In the genomic region with DNA sequence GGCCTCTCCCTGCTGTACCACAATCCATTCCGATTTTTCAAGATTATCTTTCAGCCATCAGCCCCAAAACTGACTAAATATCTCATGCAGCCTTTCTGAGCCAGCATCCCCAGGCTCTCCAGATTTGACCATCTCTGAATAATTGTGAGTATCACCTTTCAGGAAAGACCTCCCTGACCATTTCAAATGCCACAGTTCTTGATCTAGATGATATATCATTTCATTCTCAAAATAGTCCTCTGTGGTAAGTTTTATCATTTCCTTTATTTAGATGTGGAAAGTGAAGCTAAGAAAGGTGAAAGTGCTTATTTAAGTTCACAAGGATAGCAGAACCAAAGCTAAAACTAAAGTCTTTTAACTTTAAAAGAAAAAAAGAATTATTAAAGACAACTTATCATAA, we compare ENCODE assay signal across 36 cellular contexts.
"Had no signal": no experiment of that assay in that cellular context is flagged by ENCODE, and none has a peak within 500 bp of the region (broad histone marks: within the 10 kb centered on the region; RNA-seq: fewer than 3 reads in every experiment).

No MANE protein-coding gene starts in this region.

- H3K4me3 ChIP-seq: ascending aorta, body of pancreas, breast epithelium had no signal

- H3K27me3 Mint-ChIP-seq: activated CD4-positive, alpha-beta memory T cell treated with anti-CD3 and anti-CD28 coated beads for 36 hours; activated CD4-positive, alpha-beta T cell treated with anti-CD3 and anti-CD28 coated beads, Interleukin-2, amount 10 ng/mL, durations not matched to agents 24 days and 14 days; activated naive CD8-positive, alpha-beta T cell treated with anti-CD3 and anti-CD28 coated beads for 36 hours had no signal

- H3K27me3 ChIP-seq: ascending aorta, body of pancreas, brain microvascular endothelial cell, breast epithelium had no signal

- H3K9me3 ChIP-seq: ascending aorta, body of pancreas, breast epithelium had no signal

- H3K27ac ChIP-seq: ascending aorta, body of pancreas, brain microvascular endothelial cell, breast epithelium, VCaP had no signal

- ATAC-seq: activated CD8-positive, alpha-beta T cell treated with anti-CD3 and anti-CD28 coated beads for 36 hours; activated naive CD4-positive, alpha-beta T cell treated with anti-CD3 and anti-CD28 coated beads, Interleukin-2, amount 50 U/mL, for 72 hours; activated T-cell treated with anti-CD3 and anti-CD28 coated beads, Interleukin-2, amount 50 U/mL, for 4 hours; activated T-cell treated with anti-CD3 and anti-CD28 coated beads, Interleukin-2, amount 50 U/mL, for 72 hours; activated T-helper 17 cell treated with anti-CD3 and anti-CD28 coated beads, Interleukin-2, amount 50 U/mL, for 72 hours; body of pancreas had no signal

- H3K4me3 Mint-ChIP-seq: activated B cell treated with CpG ODN at 0.5 μM for 24 hours; activated CD4-positive, alpha-beta memory T cell treated with anti-CD3 and anti-CD28 coated beads for 36 hours; activated CD4-positive, alpha-beta T cell treated with anti-CD3 and anti-CD28 coated beads, Interleukin-2, amount 10 ng/mL, durations not matched to agents 24 days and 14 days; activated CD8-positive, alpha-beta T cell treated with anti-CD3 and anti-CD28 coated beads for 36 hours; activated naive CD4-positive, alpha-beta T cell treated with anti-CD3 and anti-CD28 coated beads for 36 hours; activated naive CD8-positive, alpha-beta T cell treated with anti-CD3 and anti-CD28 coated beads for 36 hours; activated T-cell treated with anti-CD3 and anti-CD28 coated beads, Interleukin-2, amount 50 U/mL, for 4 hours; activated T-cell treated with anti-CD3 and anti-CD28 coated beads, Interleukin-2, amount 50 U/mL, for 72 hours; activated T-helper 1 cell treated with anti-CD3 and anti-CD28 coated beads, Interleukin-12 subunit alpha, Interleukin-12 subunit beta, Interleukin-2, Interleukin-4 antibody, amounts not matched to agents 30 ng/mL and 10 ng/mL and 1 ng/mL, durations not matched to agents 14 hours and 24 hours and 36 hours; activated T-helper 17 cell treated with anti-CD3 and anti-CD28 coated beads, Interleukin-2, amount 50 U/mL, for 72 hours; T-helper 1 cell treated with Interleukin-12 subunit alpha and Interleukin-12 subunit beta and Interleukin-4 antibody, amounts not matched to agents 30 μg/mL and 1 μg/mL, for 36 hours; T-helper 2 cell treated with Interferon-gamma antibody and Interleukin-4, amounts not matched to agents 5 μg/mL and 100 μg/mL, for 36 hours had no signal

- H3K4me1 Mint-ChIP-seq: activated T-helper 17 cell treated with anti-CD3 and anti-CD28 coated beads, Interleukin-2, amount 50 U/mL, for 72 hours had no signal

- FAIRE-seq: TTC549 had no signal

- H3K4me1 ChIP-seq: ascending aorta, body of pancreas, breast epithelium had no signal

- H3K27ac Mint-ChIP-seq: activated B cell treated with CpG ODN at 0.5 μM for 24 hours; activated CD4-positive, alpha-beta memory T cell treated with anti-CD3 and anti-CD28 coated beads for 36 hours; activated CD4-positive, alpha-beta T cell treated with anti-CD3 and anti-CD28 coated beads, Interleukin-2, amount 10 ng/mL, durations not matched to agents 24 days and 14 days; activated CD8-positive, alpha-beta T cell treated with anti-CD3 and anti-CD28 coated beads for 36 hours; activated naive CD4-positive, alpha-beta T cell treated with anti-CD3 and anti-CD28 coated beads for 36 hours; activated naive CD4-positive, alpha-beta T cell treated with anti-CD3 and anti-CD28 coated beads, Interleukin-2, amount 50 U/mL, for 72 hours; activated naive CD8-positive, alpha-beta T cell treated with anti-CD3 and anti-CD28 coated beads for 36 hours; activated T-cell treated with anti-CD3 and anti-CD28 coated beads, Interleukin-2, amount 50 U/mL, for 72 hours; activated T-helper 1 cell treated with anti-CD3 and anti-CD28 coated beads, Interleukin-12 subunit alpha, Interleukin-12 subunit beta, Interleukin-2, Interleukin-4 antibody, amounts not matched to agents 30 ng/mL and 10 ng/mL and 1 ng/mL, durations not matched to agents 14 hours and 24 hours and 36 hours; activated T-helper 17 cell treated with anti-CD3 and anti-CD28 coated beads, Interleukin-2, amount 50 U/mL, for 72 hours; T-helper 1 cell treated with Interleukin-12 subunit alpha and Interleukin-12 subunit beta and Interleukin-4 antibody, amounts not matched to agents 30 μg/mL and 1 μg/mL, for 36 hours; T-helper 2 cell treated with Interferon-gamma antibody and Interleukin-4, amounts not matched to agents 5 μg/mL and 100 μg/mL, for 36 hours had no signal

- DNase-seq: activated B cell treated with CpG ODN at 0.5 μM for 24 hours; activated CD4-positive, alpha-beta memory T cell treated with anti-CD3 and anti-CD28 coated beads for 36 hours; activated CD4-positive, alpha-beta T cell treated with anti-CD3 and anti-CD28 coated beads for 4 hours; activated CD4-positive, alpha-beta T cell treated with anti-CD3 and anti-CD28 coated beads, Interleukin-2, amount 10 ng/mL, durations not matched to agents 24 days and 14 days; activated CD4-positive, alpha-beta T cell treated with anti-CD3 and anti-CD28 coated beads, Interleukin-2, amount 50 U/mL, for 1 hour; activated CD4-positive, alpha-beta T cell treated with anti-CD3 and anti-CD28 coated beads, Interleukin-2, amount 50 U/mL, for 4 hours; activated CD4-positive, CD25-positive, alpha-beta regulatory T cell treated with anti-CD3 and anti-CD28 coated beads, Interleukin-2, amount 50 U/mL, for 72 hours; activated CD8-positive, alpha-beta memory T cell treated with anti-CD3 and anti-CD28 coated beads, Interleukin-2, amount 50 U/mL, for 4 hours; activated CD8-positive, alpha-beta T cell treated with anti-CD3 and anti-CD28 coated beads for 36 hours; activated effector memory CD4-positive, alpha-beta T cell treated with anti-CD3 and anti-CD28 coated beads, Interleukin-2, amount 50 U/mL, for 16 hours; activated gamma-delta T cell treated with Interleukin-2 at 50 U/mL for 16 hours; activated naive CD4-positive, alpha-beta T cell; activated naive CD4-positive, alpha-beta T cell treated with anti-CD3 and anti-CD28 coated beads for 36 hours; activated naive CD4-positive, alpha-beta T cell treated with anti-CD3 and anti-CD28 coated beads, Interleukin-2, amount 50 U/mL, for 16 hours; activated naive CD8-positive, alpha-beta T cell treated with anti-CD3 and anti-CD28 coated beads for 36 hours; activated T-cell treated with anti-CD3 and anti-CD28 coated beads for 4 hours; activated T-cell treated with anti-CD3 and anti-CD28 coated beads, Interleukin-2, amount 50 U/mL, for 1 hour; activated T-cell treated with anti-CD3 and anti-CD28 coated beads, Interleukin-2, amount 50 U/mL, for 4 hours; activated T-cell treated with anti-CD3 and anti-CD28 coated beads, Interleukin-2, amount 50 U/mL, for 72 hours; amygdala; anterior cingulate cortex; body of pancreas; brain microvascular endothelial cell; central memory CD4-positive, alpha-beta T cell; T-helper 1 cell; T-helper 2 cell; T-helper 9 cell had no signal

- H3K36me3 Mint-ChIP-seq: activated CD4-positive, alpha-beta memory T cell treated with anti-CD3 and anti-CD28 coated beads for 36 hours; activated naive CD4-positive, alpha-beta T cell treated with anti-CD3 and anti-CD28 coated beads, Interleukin-2, amount 50 U/mL, for 72 hours; activated naive CD8-positive, alpha-beta T cell treated with anti-CD3 and anti-CD28 coated beads for 36 hours had no signal

- H3K36me3 ChIP-seq: ascending aorta, brain microvascular endothelial cell, breast epithelium had no signal

- H3K9me3 Mint-ChIP-seq: activated B cell treated with CpG ODN at 0.5 μM for 24 hours; activated CD4-positive, alpha-beta T cell treated with anti-CD3 and anti-CD28 coated beads, Interleukin-2, amount 10 ng/mL, durations not matched to agents 24 days and 14 days; activated CD8-positive, alpha-beta T cell treated with anti-CD3 and anti-CD28 coated beads for 36 hours; activated naive CD4-positive, alpha-beta T cell treated with anti-CD3 and anti-CD28 coated beads for 36 hours; activated naive CD8-positive, alpha-beta T cell treated with anti-CD3 and anti-CD28 coated beads for 36 hours; activated T-cell treated with anti-CD3 and anti-CD28 coated beads, Interleukin-2, amount 50 U/mL, for 4 hours; activated T-cell treated with anti-CD3 and anti-CD28 coated beads, Interleukin-2, amount 50 U/mL, for 72 hours; activated T-helper 1 cell treated with anti-CD3 and anti-CD28 coated beads, Interleukin-12 subunit alpha, Interleukin-12 subunit beta, Interleukin-2, Interleukin-4 antibody, amounts not matched to agents 30 ng/mL and 10 ng/mL and 1 ng/mL, durations not matched to agents 14 hours and 24 hours and 36 hours; activated T-helper 17 cell treated with anti-CD3 and anti-CD28 coated beads, Interleukin-2, amount 50 U/mL, for 72 hours; T-helper 1 cell treated with Interleukin-12 subunit alpha and Interleukin-12 subunit beta and Interleukin-4 antibody, amounts not matched to agents 30 μg/mL and 1 μg/mL, for 36 hours; T-helper 2 cell treated with Interferon-gamma antibody and Interleukin-4, amounts not matched to agents 5 μg/mL and 100 μg/mL, for 36 hours had no signal
